Comparison of ENCODE assay signal across 19 cellular contexts in genomic region chr19:16369306-16369663, GRCh38. TPM values are rescaled to one million over a fixed set of nuclear protein-coding genes. Genes with fewer than 3 reads are reported as not detected.
DNase-seq lines count a peak whose midpoint lies in the region; ATAC-seq and FAIRE-seq lines count a peak whose summit lies in the region.
"Had no signal": no experiment of that assay in that cellular context is flagged by ENCODE, and none has a peak within 500 bp of the region (broad histone marks: within the 10 kb centered on the region; RNA-seq: fewer than 3 reads in every experiment).

No MANE protein-coding gene starts in this region.

- peak overlapping the region; percentile 47 for H3K4me3 ChIP-seq in effector memory CD4-positive, alpha-beta T cell (ENCODE audit: insufficient read depth, low read depth, low read length, poor library complexity, severe bottlenecking)
- peak overlapping the region; percentile 16 for H3K4me3 ChIP-seq in thymus (ENCODE audit: low read length)
- H3K4me3 ChIP-seq in aorta (ENCODE audit: low read length in 2 of 2) = no peak overlapping the region

- H3K4me1 ChIP-seq in effector memory CD4-positive, alpha-beta T cell (ENCODE audit: control insufficient read depth, insufficient read depth, low read length, poor library complexity, severe bottlenecking) = peaks cover 89% of the 10 kb centered on the region
- peaks cover 86% of the 10 kb centered on the region for H3K4me1 ChIP-seq in thymus (ENCODE audit: control insufficient read depth, insufficient read depth, low read length)
- H3K4me1 ChIP-seq in aorta (ENCODE audit: control insufficient read depth in 1 of 2, insufficient read depth in 2 of 2, low read length in 2 of 2) = no peaks in the 10 kb centered on the region

- peak; percentile 61 for FAIRE-seq in GM19239 (lab: Jason Lieb, UNC)
- FAIRE-seq: GM18507, HepG2 had no signal

- H3K36me3 ChIP-seq in effector memory CD4-positive, alpha-beta T cell (ENCODE audit: control insufficient read depth, insufficient read depth, low read length) = no peaks in the 10 kb centered on the region
- H3K36me3 ChIP-seq in thymus (ENCODE audit: control insufficient read depth, insufficient read depth) (no peaks in the 10 kb centered on the region), aorta (ENCODE audit: control insufficient read depth in 1 of 2, insufficient read depth in 2 of 2, low read length in 1 of 2) (no peaks in the 10 kb centered on the region)

- no peak for ATAC-seq in aorta (ENCODE audit: low FRiP score)
- ATAC-seq: HepG2 had no signal

- no peaks in the 10 kb centered on the region for H3K9me3 Mint-ChIP-seq in activated naive CD4-positive, alpha-beta T cell treated with anti-CD3 and anti-CD28 coated beads, Interleukin-2, amount 50 U/mL, for 24 hours

- peaks cover 2% of the 10 kb centered on the region for H3K4me1 Mint-ChIP-seq in activated naive CD4-positive, alpha-beta T cell treated with anti-CD3 and anti-CD28 coated beads, Interleukin-2, amount 50 U/mL, for 24 hours

- no peaks in the 10 kb centered on the region for H3K9me3 ChIP-seq in effector memory CD4-positive, alpha-beta T cell (ENCODE audit: control insufficient read depth, low read length)
- H3K9me3 ChIP-seq in thymus (ENCODE audit: control insufficient read depth) (no peaks in the 10 kb centered on the region), aorta (ENCODE audit: control insufficient read depth, low read length) (no peaks in the 10 kb centered on the region)

- H3K4me3 Mint-ChIP-seq in activated naive CD4-positive, alpha-beta T cell treated with anti-CD3 and anti-CD28 coated beads, Interleukin-2, amount 50 U/mL, for 24 hours = no peak overlapping the region

- 11% methylated on average over 3 of the region's 3 CpGs for WGBS in thymus
- WGBS in aorta, 2 donors = 87 to 95% methylated on average over 3 of the region's 3 CpGs

- DNase-seq in activated naive CD4-positive, alpha-beta T cell treated with anti-CD3 and anti-CD28 coated beads, Interleukin-2, amount 50 U/mL, for 16 hours = no peak
- DNase-seq in GM19239 (ENCODE audit: insufficient read length, low spot score) (no peak), aorta (no peak), epidermal melanocyte (ENCODE audit: insufficient read length, low spot score) (no peak)
- no peak for DNase-seq in effector memory CD4-positive, alpha-beta T cell
- DNase-seq in activated CD4-positive, alpha-beta T cell treated with anti-CD3 and anti-CD28 coated beads for 4 hours = no peak
- DNase-seq: AML-193, COR-L47, DMS153, HCEC 1CT, Kasumi-1, NCI-H187 treated with DMSO at 0.1 percent for 48 hours, NCI-H2171 treated with DMSO at 0.1 percent for 48 hours, NCI-H510A, SIG-M5 had no signal

- intact Hi-C loops in aorta (cut with DNase I) = no loop called here

- H3K27ac ChIP-seq in effector memory CD4-positive, alpha-beta T cell (ENCODE audit: insufficient read depth, low read length, poor library complexity, severe bottlenecking) = peak overlapping the region; percentile 95
- H3K27ac ChIP-seq in thymus (ENCODE audit: low read depth) (peak overlapping the region; percentile 66), aorta (ENCODE audit: low read depth in 1 of 2, low read length in 2 of 2) (no peak overlapping the region)

- H3K27me3 Mint-ChIP-seq in activated naive CD4-positive, alpha-beta T cell treated with anti-CD3 and anti-CD28 coated beads, Interleukin-2, amount 50 U/mL, for 24 hours = no peaks in the 10 kb centered on the region

- peak overlapping the region; percentile 19 for H3K27ac Mint-ChIP-seq in activated naive CD4-positive, alpha-beta T cell treated with anti-CD3 and anti-CD28 coated beads, Interleukin-2, amount 50 U/mL, for 24 hours

- H3K36me3 Mint-ChIP-seq in activated naive CD4-positive, alpha-beta T cell treated with anti-CD3 and anti-CD28 coated beads, Interleukin-2, amount 50 U/mL, for 24 hours = no peaks in the 10 kb centered on the region

- no peaks in the 10 kb centered on the region for H3K27me3 ChIP-seq in effector memory CD4-positive, alpha-beta T cell (replicated peaks; ENCODE audit: control insufficient read depth, insufficient read depth, low read length, poor library complexity, severe bottlenecking)
- no peaks in the 10 kb centered on the region for H3K27me3 ChIP-seq in thymus (ENCODE audit: control insufficient read depth, insufficient read depth)
- no peaks in the 10 kb centered on the region for H3K27me3 ChIP-seq in aorta (ENCODE audit: control insufficient read depth in 1 of 2, insufficient read depth in 2 of 2, low read length in 1 of 2)

RNA-seq across cellular contexts. Expression of gene KLF2, which starts 44.7 kb away (rescaled TPM):
- polyA plus RNA-seq in thymus (16.5 TPM), aorta (10 to 100 TPM in 1 of 2 donors, 1 to 10 TPM in 1; 4.8 to 12.4 TPM)
- total RNA-seq in aorta = 100 to 1,000 TPM in 1 of 2 donors, 10 to 100 TPM in 1; 98.9 to 223 TPM
- total RNA-seq: HepG2 had no signal
- polyA plus RNA-seq: HepG2 had no signal

Comparison
In these comparisons a context has a peak if more than half of its experiments do, and no peak if none do; other contexts are left out.
1. H3K27ac ChIP-seq: peak in effector memory CD4-positive, alpha-beta T cell (single experiment) and thymus (single experiment); none in aorta (0 of 2).
2. H3K4me3 ChIP-seq: peak in effector memory CD4-positive, alpha-beta T cell (single experiment) and thymus (single experiment); none in aorta (0 of 2).